Comparison of ENCODE assay signal across 1 cellular context in the genomic region with DNA sequence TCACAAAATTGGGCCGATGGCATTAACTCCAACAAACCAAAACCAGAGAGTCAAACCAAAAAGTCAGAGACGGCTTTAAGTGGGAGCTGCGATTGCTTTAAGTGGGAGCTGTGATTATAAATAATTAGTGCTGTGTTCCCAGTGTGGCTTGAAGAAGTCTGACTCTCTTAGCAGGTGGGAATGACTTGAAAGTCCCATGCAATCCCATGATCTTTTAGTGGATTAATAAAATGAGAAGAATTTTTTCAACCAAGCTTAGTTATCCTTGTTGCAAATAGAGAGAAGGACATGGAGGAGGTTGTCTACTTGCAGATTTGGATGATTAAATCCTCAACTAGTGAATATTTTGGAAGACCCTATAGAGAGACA.
TF ChIP-seq lines count a peak whose summit lies in the region.

No MANE protein-coding gene starts in this region.

TF ChIP-seq in GM23338, 12 proteins besides CTCF, POLR2A, EP300 and RAD21 (continued from another document):
- TF ChIP-seq ZNF462 (CRISPR knock-in tag; IDR thresholded peaks at IDR 0.05), result no peak
- TF ChIP-seq POLR2AphosphoS5 (IDR thresholded peaks at IDR 0.05; ENCODE audit: low read depth), result no peak
- TF ChIP-seq EZH2phosphoT487 (IDR thresholded peaks at IDR 0.05; ENCODE audit: unreplicated experiment), result no peak
- TF ChIP-seq CREB1 (CRISPR knock-in tag; IDR thresholded peaks at IDR 0.05; ENCODE audit: low read depth), result no peak
- no peak for TF ChIP-seq ZNF114 (CRISPR knock-in tag; IDR thresholded peaks at IDR 0.05)
- TF ChIP-seq STAT1 (IDR thresholded peaks at IDR 0.05; ENCODE audit: unreplicated experiment), result no peak
- TF ChIP-seq, protein P1, sequence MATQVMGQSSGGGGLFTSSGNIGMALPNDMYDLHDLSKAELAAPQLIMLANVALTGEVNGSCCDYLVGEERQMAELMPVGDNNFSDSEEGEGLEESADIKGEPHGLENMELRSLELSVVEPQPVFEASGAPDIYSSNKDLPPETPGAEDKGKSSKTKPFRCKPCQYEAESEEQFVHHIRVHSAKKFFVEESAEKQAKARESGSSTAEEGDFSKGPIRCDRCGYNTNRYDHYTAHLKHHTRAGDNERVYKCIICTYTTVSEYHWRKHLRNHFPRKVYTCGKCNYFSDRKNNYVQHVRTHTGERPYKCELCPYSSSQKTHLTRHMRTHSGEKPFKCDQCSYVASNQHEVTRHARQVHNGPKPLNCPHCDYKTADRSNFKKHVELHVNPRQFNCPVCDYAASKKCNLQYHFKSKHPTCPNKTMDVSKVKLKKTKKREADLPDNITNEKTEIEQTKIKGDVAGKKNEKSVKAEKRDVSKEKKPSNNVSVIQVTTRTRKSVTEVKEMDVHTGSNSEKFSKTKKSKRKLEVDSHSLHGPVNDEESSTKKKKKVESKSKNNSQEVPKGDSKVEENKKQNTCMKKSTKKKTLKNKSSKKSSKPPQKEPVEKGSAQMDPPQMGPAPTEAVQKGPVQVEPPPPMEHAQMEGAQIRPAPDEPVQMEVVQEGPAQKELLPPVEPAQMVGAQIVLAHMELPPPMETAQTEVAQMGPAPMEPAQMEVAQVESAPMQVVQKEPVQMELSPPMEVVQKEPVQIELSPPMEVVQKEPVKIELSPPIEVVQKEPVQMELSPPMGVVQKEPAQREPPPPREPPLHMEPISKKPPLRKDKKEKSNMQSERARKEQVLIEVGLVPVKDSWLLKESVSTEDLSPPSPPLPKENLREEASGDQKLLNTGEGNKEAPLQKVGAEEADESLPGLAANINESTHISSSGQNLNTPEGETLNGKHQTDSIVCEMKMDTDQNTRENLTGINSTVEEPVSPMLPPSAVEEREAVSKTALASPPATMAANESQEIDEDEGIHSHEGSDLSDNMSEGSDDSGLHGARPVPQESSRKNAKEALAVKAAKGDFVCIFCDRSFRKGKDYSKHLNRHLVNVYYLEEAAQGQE (IDR thresholded peaks at IDR 0.05; ENCODE audit: unreplicated experiment), result no peak
- no peak for TF ChIP-seq ZNF331 (CRISPR knock-in tag; IDR thresholded peaks at IDR 0.05; ENCODE audit: low read depth)
- no peak for TF ChIP-seq EZH2 (IDR thresholded peaks at IDR 0.05; ENCODE audit: low read depth, unreplicated experiment)
